18 cellular contexts compared by ENCODE assay signal in genomic region chr2:143950675-143951074, GRCh38.
"Had no signal": no experiment of that assay in that cellular context is flagged by ENCODE, and none has a peak within 500 bp of the region (broad histone marks: within the 10 kb centered on the region; RNA-seq: fewer than 3 reads in every experiment).

No MANE protein-coding gene starts in this region.

- H3K9me3 ChIP-seq: ascending aorta, tibial artery had no signal

- H3K27me3 ChIP-seq: ascending aorta, brain microvascular endothelial cell, tibial artery had no signal

- H3K27ac ChIP-seq: ascending aorta, brain microvascular endothelial cell, tibial artery had no signal

- DNase-seq: activated T-cell treated with anti-CD3 and anti-CD28 coated beads, Interleukin-2, amount 50 U/mL, for 24 hours; brain microvascular endothelial cell; central memory CD4-positive, alpha-beta T cell; effector memory CD4-positive, alpha-beta T cell; foreskin melanocyte; naive thymus-derived CD8-positive, alpha-beta T cell; retina; stimulated activated CD4-positive, alpha-beta T cell treated with anti-CD3 and anti-CD28 coated beads, Interleukin-12 subunit alpha, Interleukin-12 subunit beta, amount 100 ng/mL, for 4 hours; stimulated activated CD4-positive, alpha-beta T cell treated with anti-CD3 and anti-CD28 coated beads, Interleukin-4, amount 100 ng/mL, for 4 hours; substantia nigra; T-helper 9 cell; tibial artery had no signal

- ATAC-seq: activated naive CD4-positive, alpha-beta T cell treated with anti-CD3 and anti-CD28 coated beads, Interleukin-2, amount 50 U/mL, for 72 hours; activated T-helper 17 cell treated with anti-CD3 and anti-CD28 coated beads, Interleukin-2, amount 50 U/mL, for 72 hours; left lobe of liver; naive thymus-derived CD8-positive, alpha-beta T cell; WTC11 had no signal

- H3K4me3 ChIP-seq: ascending aorta, lung, tibial artery had no signal

- H3K36me3 ChIP-seq: brain microvascular endothelial cell had no signal
